Comparison of ENCODE assay signal across 8 cellular contexts in genomic region chr5:132961123-132961815, GRCh38. TPM values are rescaled to one million over a fixed set of nuclear protein-coding genes. Genes with fewer than 3 reads are reported as not detected.
DNase-seq lines count a peak whose midpoint lies in the region; ATAC-seq, FAIRE-seq and TF ChIP-seq lines count a peak whose summit lies in the region.
"Not testable (repeated sequence)": the region's sequence is repeated elsewhere in the genome, so short reads cannot be mapped to it uniquely, and the experiment has no call there.

No MANE protein-coding gene starts in this region.

- H3K27ac ChIP-seq in SK-N-SH (ENCODE audit: low read depth in 2 of 2, low read length in 1 of 2) (peak overlapping the region in 1 of 2 experiments; percentile 88; a peak in 2 of 4 replicates), keratinocyte (ENCODE audit: control insufficient read depth, insufficient read depth, low read length) (peak overlapping the region; percentile 98), suprapubic skin (peak overlapping the region; percentile 100)

- FAIRE-seq in keratinocyte (lab: Jason Lieb, UNC), result not testable (repeated sequence)

- H3K27ac Mint-ChIP-seq in HFFc6 (peak overlapping the region; percentile 100), endothelial cell (ENCODE audit: unreplicated experiment) (peak overlapping the region; percentile 100)
- peak overlapping the region; percentile 98 for H3K27ac Mint-ChIP-seq in activated naive CD8-positive, alpha-beta T cell treated with anti-CD3 and anti-CD28 coated beads, Interleukin-2, amount 50 U/mL, for 24 hours

- not testable (repeated sequence) for ATAC-seq in activated naive CD8-positive, alpha-beta T cell treated with anti-CD3 and anti-CD28 coated beads, Interleukin-2, amount 50 U/mL, for 24 hours

- peak overlapping the region; percentile 87 for H3K4me3 ChIP-seq in BE2C (ENCODE audit: low read depth, low read length)
- H3K4me3 ChIP-seq in SK-N-SH (ENCODE audit: low read depth in 2 of 2, low read length in 1 of 2), result peak overlapping the region; percentile 64 to 67
- peak overlapping the region; percentile 62 to 96 (median 92) for H3K4me3 ChIP-seq in keratinocyte (ENCODE audit: control insufficient read depth in 2 of 3, extremely low read depth in 1 of 3, insufficient read depth in 2 of 3, low read depth in 1 of 3, low read length in 3 of 3)
- H3K4me3 ChIP-seq in neuron (ENCODE audit: low read length), result peak overlapping the region; percentile 58
- H3K4me3 ChIP-seq in suprapubic skin, result peak overlapping the region; percentile 92

- H3K4me1 ChIP-seq in BE2C; SK-N-SH (ENCODE audit: control insufficient read depth in 1 of 2, insufficient read depth in 2 of 2, low read depth in 1 of 2, low read length in 1 of 2); neuron (ENCODE audit: insufficient read depth, low read length): not testable (repeated sequence)
- H3K4me1 ChIP-seq in keratinocyte (ENCODE audit: control insufficient read depth, extremely low read depth, insufficient read depth, low read length) (peaks cover 11% of the 10 kb centered on the region), suprapubic skin (peaks cover 35% of the 10 kb centered on the region)

- not testable (repeated sequence) for H3K9me1 ChIP-seq in keratinocyte (ENCODE audit: control insufficient read depth, extremely low read depth, insufficient read depth, low read length)

- not testable (repeated sequence) for H3K27me3 Mint-ChIP-seq in HFFc6 (ENCODE audit: insufficient read depth); activated naive CD8-positive, alpha-beta T cell treated with anti-CD3 and anti-CD28 coated beads, Interleukin-2, amount 50 U/mL, for 24 hours; endothelial cell (ENCODE audit: unreplicated experiment)

- not testable (repeated sequence) for H3K27me3 ChIP-seq in BE2C; SK-N-SH (ENCODE audit: insufficient read depth); keratinocyte (ENCODE audit: control insufficient read depth, extremely low read depth, insufficient read depth, low read length); neuron (ENCODE audit: insufficient read depth, low read length); suprapubic skin

- POLR2A ChIA-PET in SK-N-SH (lab: Yijun Ruan, JAX), result interaction anchor here (0.8 kb wide), 1 partner anchor 20 kb away, joined by 3 read pairs; no protein-coding TSS in a partner anchor

- WGBS in SK-N-SH (ENCODE audit: low lambda C conversion rate), result 99% methylated on average over 10 of the region's 11 CpGs
- 89% methylated on average over 11 of the region's 11 CpGs for WGBS in suprapubic skin

- H3K4me3 Mint-ChIP-seq in HFFc6 (peak overlapping the region; percentile 99), endothelial cell (ENCODE audit: unreplicated experiment) (peak overlapping the region; percentile 99)
- peak overlapping the region; percentile 91 for H3K4me3 Mint-ChIP-seq in activated naive CD8-positive, alpha-beta T cell treated with anti-CD3 and anti-CD28 coated beads, Interleukin-2, amount 50 U/mL, for 24 hours

- DNase-seq in BE2C; HFFc6; SK-N-SH; activated naive CD8-positive, alpha-beta T cell treated with anti-CD3 and anti-CD28 coated beads, Interleukin-2, amount 50 U/mL, for 24 hours; endothelial cell (ENCODE audit: low spot score); keratinocyte (ENCODE audit: low read depth, low spot score); suprapubic skin (ENCODE audit: low spot score in 2 of 2): not testable (repeated sequence)

- TF ChIP-seq EP300 in SK-N-SH (IDR thresholded peaks at IDR 0.05; ENCODE audit: borderline replicate concordance in 1 of 2, low read depth in 1 of 2, low read length in 1 of 2); suprapubic skin (IDR thresholded peaks at IDR 0.05): not testable (repeated sequence)

- H3K4me1 Mint-ChIP-seq in HFFc6 (ENCODE audit: low read depth) (peaks cover 27% of the 10 kb centered on the region), endothelial cell (ENCODE audit: unreplicated experiment) (peaks cover 18% of the 10 kb centered on the region)
- peaks cover 36% of the 10 kb centered on the region for H3K4me1 Mint-ChIP-seq in activated naive CD8-positive, alpha-beta T cell treated with anti-CD3 and anti-CD28 coated beads, Interleukin-2, amount 50 U/mL, for 24 hours

- H2AFZ ChIP-seq in SK-N-SH (ENCODE audit: low read depth); keratinocyte (ENCODE audit: control insufficient read depth, low read length); neuron (ENCODE audit: low read depth, low read length): not testable (repeated sequence)

- peaks cover 43% of the 10 kb centered on the region for H3F3A ChIP-seq in SK-N-SH (replicated peaks; ENCODE audit: insufficient read depth)

- not testable (repeated sequence) for H3K9me2 ChIP-seq in SK-N-SH

- not testable (repeated sequence) for H3K36me3 ChIP-seq in BE2C; SK-N-SH (replicated peaks in 1 of 2; ENCODE audit: control insufficient read depth in 1 of 2, insufficient read depth in 2 of 2, low read length in 1 of 2); keratinocyte (ENCODE audit: control insufficient read depth in 2 of 2, extremely low read depth in 1 of 2, insufficient read depth in 2 of 2, low read length in 2 of 2); neuron (ENCODE audit: insufficient read depth, low read length); suprapubic skin

- peaks cover 60% of the 10 kb centered on the region for H4K20me1 ChIP-seq in SK-N-SH (ENCODE audit: insufficient read depth)
- H4K20me1 ChIP-seq in keratinocyte (ENCODE audit: control insufficient read depth, extremely low read depth, insufficient read depth, low read length), result not testable (repeated sequence)

- H3K79me2 ChIP-seq in SK-N-SH (ENCODE audit: insufficient read depth), result peaks cover 71% of the 10 kb centered on the region
- H3K79me2 ChIP-seq in keratinocyte (ENCODE audit: control insufficient read depth, insufficient read depth, low read length), result peaks cover 65% of the 10 kb centered on the region

- dilution Hi-C loops in keratinocyte (cut with MboI; ENCODE audit: extremely low pct_ligation_motif_present, low sequenced_read_pairs), result not testable (repeated sequence)

- not testable (repeated sequence) for TF ChIP-seq RAD21 in SK-N-SH (IDR thresholded peaks at IDR 0.05; ENCODE audit: low read length)

- H3K4me2 ChIP-seq in SK-N-SH, result peak overlapping the region; percentile 76
- peak overlapping the region; percentile 76 for H3K4me2 ChIP-seq in keratinocyte (ENCODE audit: control insufficient read depth, extremely low read depth, insufficient read depth, low read depth, low read length)

- H3K36me3 Mint-ChIP-seq in HFFc6 (ENCODE audit: low read depth), result peaks cover 25% of the 10 kb centered on the region
- H3K36me3 Mint-ChIP-seq in activated naive CD8-positive, alpha-beta T cell treated with anti-CD3 and anti-CD28 coated beads, Interleukin-2, amount 50 U/mL, for 24 hours (ENCODE audit: low read depth); endothelial cell (ENCODE audit: low read depth, unreplicated experiment): not testable (repeated sequence)

- H3K9me3 ChIP-seq in BE2C; SK-N-SH; keratinocyte (ENCODE audit: control insufficient read depth, low read depth, low read length); neuron (ENCODE audit: low read length); suprapubic skin: not testable (repeated sequence)

- TF ChIP-seq CTCF in BE2C (IDR thresholded peaks at IDR 0.05; ENCODE audit: low read depth, low read length); HFFc6 (IDR thresholded peaks at IDR 0.05); SK-N-SH (IDR thresholded peaks at IDR 0.05); endothelial cell (IDR thresholded peaks at IDR 0.05; ENCODE audit: unreplicated experiment); keratinocyte (optimal IDR thresholded peaks at IDR 0.05 in 1 of 3, IDR thresholded peaks at IDR 0.05 in 1 of 3, conservative IDR thresholded peaks at IDR 0.05 in 1 of 3; ENCODE audit: extremely low read depth in 1 of 3, insufficient read depth in 2 of 3, low read length in 3 of 3); suprapubic skin (IDR thresholded peaks at IDR 0.05): not testable (repeated sequence)

- CTCF ChIA-PET in SK-N-SH (lab: Yijun Ruan, JAX), result not testable (repeated sequence)

- not testable (repeated sequence) for H3K9me3 Mint-ChIP-seq in HFFc6; activated naive CD8-positive, alpha-beta T cell treated with anti-CD3 and anti-CD28 coated beads, Interleukin-2, amount 50 U/mL, for 24 hours; endothelial cell (ENCODE audit: unreplicated experiment)

- not testable (repeated sequence) for TF ChIP-seq POLR2A in suprapubic skin (IDR thresholded peaks at IDR 0.05)

- H3K9ac ChIP-seq in SK-N-SH (peak overlapping the region; percentile 90), keratinocyte (ENCODE audit: control insufficient read depth, extremely low read depth, insufficient read depth, low read length) (peak overlapping the region; percentile 97)

RNA-seq across cellular contexts. Expression of gene AFF4, which starts 2.2 kb away (rescaled TPM):
- polyA plus RNA-seq in BE2C (2012; ENCODE audit: insufficient read depth, insufficient read length, low read depth), result 29.3 TPM
- 10 to 100 TPM; 81.1 to 92.5 (median 87.6) TPM for total RNA-seq in HFFc6 (2021; fragmentation: NEBNext Ultra II Directional; extraction: Animal tissue kit (Norgen Biotek cat#: 25700))
- 8.1 and 11.9 TPM in 2 replicates for polyA plus RNA-seq in SK-N-SH (2012; rRNA removed)
- polyA plus RNA-seq in SK-N-SH (2012; cell fraction: cytosol; rRNA removed), result 12.9 and 13.2 TPM in 2 replicates
- polyA plus RNA-seq in SK-N-SH (2012; cell fraction: nucleus; rRNA removed), result 10.5 and 23.3 TPM in 2 replicates
- 87.4 TPM for total RNA-seq in endothelial cell (ENCODE audit: unreplicated experiment)
- 44.9 to 66.9 TPM (median 51.3 TPM) in 3 replicates for polyA plus RNA-seq in keratinocyte
- polyA plus RNA-seq in keratinocyte (2011; ENCODE audit: low read depth), result 67.0 TPM
- 28.8 and 56.8 TPM in 2 replicates for polyA plus RNA-seq in keratinocyte (2011; cell fraction: cytosol; rRNA removed)
- 86.1 and 90.9 TPM in 2 replicates for polyA plus RNA-seq in keratinocyte (2011; cell fraction: nucleus; rRNA removed)
- polyA plus RNA-seq in keratinocyte (2012; ENCODE audit: low replicate concordance), result 30.7 and 36.8 TPM in 2 replicates
- polyA minus RNA-seq in keratinocyte, result 85.0 to 170 TPM (median 103 TPM) in 3 replicates
- 54.7 TPM for polyA minus RNA-seq in keratinocyte (2011; cell fraction: cytosol; rRNA and poly(A)+ RNA removed)
- polyA minus RNA-seq in keratinocyte (2011; cell fraction: nucleus; rRNA and poly(A)+ RNA removed), result 84.5 and 176 TPM in 2 replicates
- total RNA-seq in suprapubic skin, result 100 to 1,000 TPM in 1 of 4 donors, 10 to 100 TPM in 3; 55.8 to 107 (median 71.7) TPM
